Comparison of ENCODE assay signal across 19 cellular contexts in the genomic region with DNA sequence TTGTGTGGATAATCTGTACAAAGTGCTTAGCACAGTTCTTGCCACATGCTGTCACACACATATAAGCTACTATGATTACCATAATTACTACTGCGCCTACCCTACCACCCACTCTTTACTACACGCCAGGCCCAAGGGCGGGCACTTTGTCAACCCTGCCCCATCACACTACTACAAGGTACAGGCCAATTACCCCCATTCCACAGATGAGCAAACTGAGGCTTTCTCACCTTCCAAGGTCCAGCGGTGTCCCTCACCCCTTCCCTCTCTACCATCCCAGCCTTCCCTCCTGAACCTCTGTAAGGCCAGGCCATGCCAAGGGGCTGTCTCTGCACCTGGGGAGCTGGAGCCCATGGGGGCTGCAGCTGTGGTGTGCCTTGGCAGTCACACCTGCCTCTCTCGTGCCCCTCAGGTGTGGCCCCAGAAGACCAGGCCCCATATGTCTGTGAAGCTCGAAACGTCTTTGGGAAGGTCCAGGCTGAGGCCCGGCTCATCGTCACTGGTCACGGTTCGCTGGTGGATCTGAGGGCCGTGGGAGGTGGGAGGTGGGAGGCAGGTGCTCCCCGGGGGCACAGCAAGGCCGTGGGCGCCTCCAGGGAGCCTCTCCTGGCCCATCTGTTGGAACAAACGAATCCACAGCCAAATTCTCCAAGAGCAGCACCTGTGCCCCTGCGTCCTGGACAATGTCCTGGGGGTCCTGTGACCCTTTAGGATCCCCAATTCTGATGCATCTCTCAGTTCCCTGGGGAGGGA. TPM values are rescaled to one million over a fixed set of nuclear protein-coding genes. Genes with fewer than 3 reads are reported as not detected.
DNase-seq lines count a peak whose midpoint lies in the region; ATAC-seq and TF ChIP-seq lines count a peak whose summit lies in the region.
"Had no signal": no experiment of that assay in that cellular context is flagged by ENCODE, and none has a peak within 500 bp of the region (broad histone marks: within the 10 kb centered on the region; RNA-seq: fewer than 3 reads in every experiment).

No MANE protein-coding gene starts in this region.

- intact Hi-C loops in gastrocnemius medialis (cut with DNase I; ENCODE audit: low total_unique reads): no loop called here

- ATAC-seq in gastroesophageal sphincter (no peak), gastrocnemius medialis (no peak), HG02885 (IDR thresholded peaks at IDR 0.05; ENCODE audit: poor library complexity, unreplicated experiment) (no peak)

- H3K36me3 ChIP-seq in BLaER1 (no peaks in the 10 kb centered on the region), gastroesophageal sphincter (peaks cover 0 to 6% of the 10 kb centered on the region in 2 donors), gastrocnemius medialis (no peaks in the 10 kb centered on the region)

- H3K9me3 ChIP-seq in BLaER1: no peaks in the 10 kb centered on the region
- no peaks in the 10 kb centered on the region for H3K9me3 ChIP-seq in gastroesophageal sphincter
- H3K9me3 ChIP-seq in gastrocnemius medialis: no peaks in the 10 kb centered on the region

- no peak for DNase-seq in gastrocnemius medialis
- DNase-seq in activated CD4-positive, alpha-beta T cell treated with anti-CD3 and anti-CD28 coated beads for 48 hours: no peak
- no peak for DNase-seq in T-helper 9 cell
- DNase-seq: CD8-positive, alpha-beta memory T cell; GOT3; KG1; NCI-H1092 treated with DMSO at 0.1 percent for 48 hours; NCI-H1436 treated with DMSO at 0.1 percent for 48 hours; NCI-H1930; NCI-H69; SHP77 treated with DMSO at 0.1 percent for 48 hours had no signal

- H3K9ac ChIP-seq in BLaER1: no peak overlapping the region

- TF ChIP-seq CTCF in VCaP (conservative IDR thresholded peaks at IDR 0.05) (no peak), gastroesophageal sphincter (IDR thresholded peaks at IDR 0.05) (no peak), gastrocnemius medialis (IDR thresholded peaks at IDR 0.05 in 4 of 5, conservative IDR thresholded peaks at IDR 0.05 in 1 of 5) (no peak)

- WGBS in gastroesophageal sphincter (ENCODE audit: low coverage in 1 of 2), 2 donors: 86 to 97% methylated on average over 4 to 5 of the region's 17 CpGs

- in situ Hi-C loops in gastrocnemius medialis (cut with MboI; ENCODE audit: low sequenced_read_pairs in 4 of 4): no loop called here

- no peak overlapping the region for H3K27ac ChIP-seq in BLaER1
- H3K27ac ChIP-seq in VCaP: peak overlapping the region; percentile 58; the same call in 1 of the 2 replicates
- peak overlapping the region; percentile 2 to 78 (median 74) for H3K27ac ChIP-seq in gastroesophageal sphincter
- H3K27ac ChIP-seq in gastrocnemius medialis: peak overlapping the region; percentile 21 to 43 (median 30)
- H3K27ac ChIP-seq: C4-2B, PC-9, SK-N-MC had no signal

- peak overlapping the region; percentile 73 for H3K4me2 ChIP-seq in BLaER1
- H3K4me2 ChIP-seq: PC-9 had no signal

- no peak for TF ChIP-seq EP300 in gastroesophageal sphincter (IDR thresholded peaks at IDR 0.05)

- H3K4me1 ChIP-seq in BLaER1 (peaks cover 43% of the 10 kb centered on the region), gastroesophageal sphincter (peaks cover 0 to 65% (median 21%) of the 10 kb centered on the region in 3 donors), gastrocnemius medialis (no peaks in the 10 kb centered on the region)

- H3K27me3 ChIP-seq in BLaER1 (no peaks in the 10 kb centered on the region), gastroesophageal sphincter (no peaks in the 10 kb centered on the region), gastrocnemius medialis (peaks cover 21 to 27% (median 26%) of the 10 kb centered on the region in 3 donors)

- no peaks in the 10 kb centered on the region for H4K20me1 ChIP-seq in BLaER1

- TF ChIP-seq POLR2A in gastroesophageal sphincter (IDR thresholded peaks at IDR 0.05) (no peak), gastrocnemius medialis (IDR thresholded peaks at IDR 0.05) (no peak)

- no peak overlapping the region for H3K4me3 ChIP-seq in BLaER1
- no peak overlapping the region for H3K4me3 ChIP-seq in gastroesophageal sphincter
- no peak overlapping the region for H3K4me3 ChIP-seq in gastrocnemius medialis
- H3K4me3 ChIP-seq: PC-9, SK-N-MC had no signal

RNA-seq across cellular contexts. Expression of a gene that starts 54.6 kb away (rescaled TPM):
- total RNA-seq in gastroesophageal sphincter (10 to 100 TPM in 3 of 4 donors, 1 to 10 TPM in 1; 9.6 to 21.1 (median 15.5) TPM), gastrocnemius medialis (1 to 10 TPM; 1.9 to 8.5 (median 7.7) TPM)
- total RNA-seq: Calu3; CD8-positive, alpha-beta memory T cell had no signal
